ENCODE assay signal across 8 cellular contexts in the genomic region with DNA sequence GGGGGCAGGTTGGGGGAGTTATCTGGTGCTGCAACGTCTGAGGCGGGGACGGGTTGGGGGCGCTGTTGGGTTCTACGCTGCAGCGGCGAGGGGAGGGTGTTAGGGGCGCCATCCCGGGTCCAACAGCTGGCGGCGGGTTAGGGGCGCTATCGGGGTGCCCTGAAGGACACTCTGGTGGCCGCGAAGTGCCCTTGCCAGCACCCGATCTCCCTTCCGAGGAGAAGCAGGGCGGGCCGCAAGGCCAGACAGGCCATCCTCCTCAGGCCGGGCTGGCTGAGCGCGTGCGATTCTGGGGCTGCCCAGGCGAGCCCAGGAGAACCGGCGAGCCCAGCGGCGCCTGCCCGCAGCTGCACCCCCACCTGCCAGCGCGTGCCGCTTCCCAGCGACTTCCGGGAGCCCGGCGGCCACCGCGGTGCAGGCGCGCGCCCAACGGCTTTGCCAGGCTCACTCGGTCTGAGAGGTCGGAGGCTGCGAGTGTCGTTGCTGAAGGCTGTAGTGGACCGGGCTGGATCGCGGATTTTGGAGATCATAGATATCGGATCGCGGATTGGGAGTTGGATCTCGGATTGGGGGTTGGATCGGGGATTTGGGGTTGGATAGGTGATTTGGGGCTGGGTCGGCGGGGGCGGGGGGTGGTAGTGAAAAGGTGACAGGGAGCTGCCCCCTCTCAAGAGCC.
A peak's percentile ranks its signal among the peaks of the same experiment; 100 is the strongest.
DNase-seq lines count a peak whose midpoint lies in the region; ATAC-seq and TF ChIP-seq lines count a peak whose summit lies in the region.
"Not testable (repeated sequence)": the region's sequence is repeated elsewhere in the genome, so short reads cannot be mapped to it uniquely, and the experiment has no call there.

No MANE protein-coding gene starts in this region.

- CTCF ChIA-PET in CD8-positive, alpha-beta T cell (lab: Charles Lee); Panc1 (lab: Charles Lee); activated CD4-positive, alpha-beta T cell treated with anti-CD3 and anti-CD28 coated beads for 36 hours (lab: Charles Lee): not testable (repeated sequence)

- peak overlapping the region; percentile 30 for H3K4me3 ChIP-seq in CD8-positive, alpha-beta T cell (ENCODE audit: low read depth, low read length)
- not testable (repeated sequence) for H3K4me3 ChIP-seq in H7 (ENCODE audit: insufficient read depth, low read depth, low read length)
- H3K4me3 ChIP-seq in Panc1 (ENCODE audit: low read depth in 2 of 2, low read length in 2 of 2) (peak overlapping the region; percentile 51 to 67), right cardiac atrium (ENCODE audit: low read length) (peak overlapping the region; percentile 37), testis (peak overlapping the region; percentile 46 to 50)

- intact Hi-C loops in CD8-positive, alpha-beta T cell (cut with DNase I, micrococcal nuclease); activated CD4-positive, alpha-beta T cell treated with anti-CD3 and anti-CD28 coated beads for 36 hours (cut with DNase I, micrococcal nuclease); right cardiac atrium (cut with DNase I); testis (cut with DNase I; ENCODE audit: low total_unique reads): not testable (repeated sequence)
- intact Hi-C loops in Panc1 (cut with micrococcal nuclease; ENCODE audit: unreplicated experiment): loop anchor here (5.0 kb wide), 1 partner anchor 81 kb away; no protein-coding TSS in a partner anchor

- not testable (repeated sequence) for H3K27ac Mint-ChIP-seq in CD8-positive, alpha-beta T cell
- peak overlapping the region; percentile 58 for H3K27ac Mint-ChIP-seq in activated CD4-positive, alpha-beta T cell treated with anti-CD3 and anti-CD28 coated beads for 36 hours
- peak overlapping the region in 1 of 6 donors; percentile 97 for H3K27ac Mint-ChIP-seq in naive B cell

- POLR2A ChIA-PET in CD8-positive, alpha-beta T cell (lab: Charles Lee): interaction anchor here (0.6 kb wide), 1 partner anchor 1418 kb away, joined by 3 read pairs; no protein-coding TSS in a partner anchor
- POLR2A ChIA-PET in Panc1 (lab: Charles Lee); activated CD4-positive, alpha-beta T cell treated with anti-CD3 and anti-CD28 coated beads for 36 hours (lab: Charles Lee): not testable (repeated sequence)

- 50% methylated on average over 57 of the region's 57 CpGs for WGBS in right cardiac atrium
- WGBS in testis, 2 donors: 69 to 86% methylated on average over 20 to 57 of the region's 57 CpGs

- TF ChIP-seq CTCF in CD8-positive, alpha-beta T cell (IDR thresholded peaks at IDR 0.05); testis (IDR thresholded peaks at IDR 0.05): not testable (repeated sequence)
- peak; percentile 19; the same call in 1 of the 2 replicates for TF ChIP-seq CTCF in Panc1 (IDR thresholded peaks at IDR 0.05)

- BruUV-seq in Panc1 (replicated peaks; lab: Mats Ljungman, UMichigan): not testable (repeated sequence)

- not testable (repeated sequence) for H3K4me1 Mint-ChIP-seq in CD8-positive, alpha-beta T cell (ENCODE audit: low read depth); activated CD4-positive, alpha-beta T cell treated with anti-CD3 and anti-CD28 coated beads for 36 hours; naive B cell

- TF ChIP-seq POLR2A in testis (IDR thresholded peaks at IDR 0.05): not testable (repeated sequence)

- not testable (repeated sequence) for H3K9me3 Mint-ChIP-seq in CD8-positive, alpha-beta T cell; activated CD4-positive, alpha-beta T cell treated with anti-CD3 and anti-CD28 coated beads for 36 hours (ENCODE audit: low read depth); naive B cell

- not testable (repeated sequence) for H3K36me3 ChIP-seq in CD8-positive, alpha-beta T cell (ENCODE audit: insufficient read depth, low read length); H7 (replicated peaks; ENCODE audit: control insufficient read depth, insufficient read depth, low read length); Panc1 (ENCODE audit: control insufficient read depth, insufficient read depth, low read length); testis (ENCODE audit: low read depth, missing control alignments)

- H3K27me3 ChIP-seq in CD8-positive, alpha-beta T cell (ENCODE audit: insufficient read depth, low read length); H7 (ENCODE audit: control insufficient read depth, insufficient read depth, low read length); Panc1 (ENCODE audit: control insufficient read depth, insufficient read depth, low read length); right cardiac atrium (ENCODE audit: control insufficient read depth, insufficient read depth); testis: not testable (repeated sequence)

- H3K9me3 ChIP-seq in CD8-positive, alpha-beta T cell (ENCODE audit: low read length); Panc1 (ENCODE audit: control insufficient read depth, insufficient read depth, low read depth, low read length); right cardiac atrium (ENCODE audit: control insufficient read depth, low read length); testis: not testable (repeated sequence)

- H3K36me3 Mint-ChIP-seq in CD8-positive, alpha-beta T cell; activated CD4-positive, alpha-beta T cell treated with anti-CD3 and anti-CD28 coated beads for 36 hours (ENCODE audit: low read depth); naive B cell: not testable (repeated sequence)

- H3K27me3 Mint-ChIP-seq in CD8-positive, alpha-beta T cell (ENCODE audit: low read depth); activated CD4-positive, alpha-beta T cell treated with anti-CD3 and anti-CD28 coated beads for 36 hours; naive B cell: not testable (repeated sequence)

- ATAC-seq in CD8-positive, alpha-beta T cell; right cardiac atrium; naive B cell (ENCODE audit: low read depth in 2 of 2): not testable (repeated sequence)
- peak; percentile 94 for ATAC-seq in Panc1
- peak; percentile 23 for ATAC-seq in activated CD4-positive, alpha-beta T cell treated with anti-CD3 and anti-CD28 coated beads for 36 hours

- H3K4me3 Mint-ChIP-seq in CD8-positive, alpha-beta T cell: not testable (repeated sequence)
- H3K4me3 Mint-ChIP-seq in activated CD4-positive, alpha-beta T cell treated with anti-CD3 and anti-CD28 coated beads for 36 hours: peak overlapping the region; percentile 72
- peak overlapping the region in 3 of 8 donors; percentile 33 to 98 (median 79) for H3K4me3 Mint-ChIP-seq in naive B cell

- DNase-seq in CD8-positive, alpha-beta T cell; Panc1 (ENCODE audit: low read depth, low spot score); activated CD4-positive, alpha-beta T cell treated with anti-CD3 and anti-CD28 coated beads for 36 hours; testis: not testable (repeated sequence)
- DNase-seq in H7 (peak; percentile 42), cerebellar cortex (ENCODE audit: low spot score) (peak; percentile 6), right cardiac atrium (peak in 1 of 3 donors; percentile 46), naive B cell (peak; percentile 78)

- not testable (repeated sequence) for H3K4me1 ChIP-seq in CD8-positive, alpha-beta T cell (ENCODE audit: insufficient read depth, low read length); Panc1 (ENCODE audit: control insufficient read depth, insufficient read depth, low read length); right cardiac atrium (ENCODE audit: control insufficient read depth, insufficient read depth, low read length); testis

- in situ Hi-C loops in Panc1 (cut with HindIII; ENCODE audit: low pct_unique_long_range_greater_than_20kb, low sequenced_read_pairs): not testable (repeated sequence)

- not testable (repeated sequence) for H3K27ac ChIP-seq in CD8-positive, alpha-beta T cell (ENCODE audit: low read depth, low read length); right cardiac atrium (ENCODE audit: low read length); testis
- H3K27ac ChIP-seq in Panc1 (ENCODE audit: low read length): peak overlapping the region; percentile 63
